ENCODE assay signal across 9 cellular contexts in the genomic region with DNA sequence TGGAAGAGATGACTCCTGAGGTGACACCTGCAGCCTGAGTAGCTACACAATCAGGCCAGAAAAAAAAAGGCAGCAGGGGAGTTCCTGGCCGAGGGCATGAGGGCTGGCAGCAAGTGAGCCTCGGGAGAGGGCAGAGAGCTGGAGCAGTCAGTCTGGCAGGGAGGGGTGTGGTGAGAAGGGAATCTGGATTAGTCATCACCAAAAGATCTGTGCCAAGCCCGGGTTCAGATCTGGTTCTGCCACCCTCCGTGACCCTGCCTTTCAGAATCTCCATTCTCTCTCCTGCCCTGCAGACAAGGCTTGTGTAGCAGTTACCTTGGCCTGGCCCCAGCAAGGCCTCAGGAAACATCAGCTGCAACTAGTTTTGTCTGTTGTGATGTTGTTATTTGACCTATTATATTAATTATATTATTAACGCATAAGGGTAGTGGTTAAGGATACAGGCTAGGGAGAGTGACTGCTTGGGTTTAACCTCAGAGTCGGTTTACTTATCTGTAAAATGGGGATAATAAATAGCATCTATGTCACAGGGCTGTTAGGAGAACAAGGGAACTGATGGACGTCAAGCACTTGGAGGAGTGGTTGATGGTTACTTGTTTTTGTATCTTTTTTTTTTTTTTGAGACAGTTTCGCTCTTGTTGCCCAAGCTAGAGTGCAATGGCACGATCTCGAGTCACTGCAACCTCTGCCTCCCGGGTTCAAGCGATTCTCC. TPM values are rescaled to one million over a fixed set of nuclear protein-coding genes. Genes with fewer than 3 reads are reported as not detected.
A peak's percentile ranks its signal among the peaks of the same experiment; 100 is the strongest.
DNase-seq lines count a peak whose midpoint lies in the region; ATAC-seq and TF ChIP-seq lines count a peak whose summit lies in the region.
"Had no signal": no experiment of that assay in that cellular context is flagged by ENCODE, and none has a peak within 500 bp of the region (broad histone marks: within the 10 kb centered on the region; RNA-seq: fewer than 3 reads in every experiment).

No MANE protein-coding gene starts in this region.

- peaks cover 40% of the 10 kb centered on the region for H3K4me1 Mint-ChIP-seq in CD14-positive monocyte

- H3K9me3 ChIP-seq in KOPT-K1 (ENCODE audit: insufficient read depth, low read length, poor library complexity, severe bottlenecking) (no peaks in the 10 kb centered on the region), adrenal gland (replicated peaks in 1 of 3) (no peaks in the 10 kb centered on the region), vagina (no peaks in the 10 kb centered on the region)

- WGBS in adrenal gland, 4 donors: 40 to 50% (median 46%) methylated on average over 12 of the region's 12 CpGs

- no peak overlapping the region for H3K4me3 ChIP-seq in adrenal gland
- no peak overlapping the region for H3K4me3 ChIP-seq in vagina
- H3K4me3 ChIP-seq: GM12878 had no signal

- H3K27ac ChIP-seq in KOPT-K1 (ENCODE audit: low read depth, low read length, poor library complexity, severe bottlenecking): peak overlapping the region; percentile 35
- H3K27ac ChIP-seq in adrenal gland: peak overlapping the region; percentile 41 to 84 (median 68)
- H3K27ac ChIP-seq in vagina: peak overlapping the region; percentile 14

- H3K4me1 ChIP-seq in adrenal gland (replicated peaks in 1 of 2): peaks cover 16 to 21% of the 10 kb centered on the region in 2 donors
- H3K4me1 ChIP-seq in vagina: peaks cover 33% of the 10 kb centered on the region

- TF ChIP-seq POLR2A in adrenal gland (IDR thresholded peaks at IDR 0.05) (peak in 1 of 2 donors; percentile 82), vagina (IDR thresholded peaks at IDR 0.05) (no peak)

- H3K27ac Mint-ChIP-seq in CD14-positive monocyte: peak overlapping the region in 5 of 7 donors; percentile 50 to 84 (median 68)

- peaks cover 0 to 7% (median 2%) of the 10 kb centered on the region in 3 donors for H3K27me3 Mint-ChIP-seq in CD14-positive monocyte (ENCODE audit: low read depth in 3 of 3)

- H3K4me3 Mint-ChIP-seq in CD14-positive monocyte: peak overlapping the region; percentile 11 to 73

- TF ChIP-seq CTCF in CD14-positive monocyte (IDR thresholded peaks at IDR 0.05) (no peak), adrenal gland (IDR thresholded peaks at IDR 0.05) (no peak), vagina (IDR thresholded peaks at IDR 0.05) (no peak)

- DNase-seq in CD14-positive monocyte (ENCODE audit: low spot score): peak; percentile 64
- DNase-seq in adrenal gland: peak; percentile 84 to 96 (median 94)
- DNase-seq in left lobe of liver (ENCODE audit: low spot score): peak; percentile 73
- DNase-seq in vagina (ENCODE audit: extremely low spot score in 2 of 2): no peak
- DNase-seq in stimulated activated CD4-positive, alpha-beta T cell treated with anti-CD3 and anti-CD28 coated beads, Interleukin-2, amount 100 ng/mL, for 24 hours: no peak
- DNase-seq in GDM1 (lab: John Stamatoyannopoulos, UW): no peak

- ATAC-seq in left lobe of liver (peak; percentile 47), GM21515 (IDR thresholded peaks at IDR 0.05; ENCODE audit: unreplicated experiment) (no peak)
- ATAC-seq: GM12878 had no signal

- H3K27me3 ChIP-seq in adrenal gland: no peaks in the 10 kb centered on the region
- H3K27me3 ChIP-seq in vagina: no peaks in the 10 kb centered on the region

- intact Hi-C loops in CD14-positive monocyte (cut with micrococcal nuclease) (no loop called here), adrenal gland (cut with DNase I) (no loop called here), vagina (cut with DNase I) (no loop called here)

- peaks cover 9 to 10% of the 10 kb centered on the region in 2 donors for H3K36me3 Mint-ChIP-seq in CD14-positive monocyte

- peaks cover 0 to 6% (median 0%) of the 10 kb centered on the region in 7 donors for H3K9me3 Mint-ChIP-seq in CD14-positive monocyte

- H3K36me3 ChIP-seq in KOPT-K1 (ENCODE audit: insufficient read depth, low read length) (peaks cover 5% of the 10 kb centered on the region), adrenal gland (replicated peaks in 1 of 2) (peaks cover 0 to 5% of the 10 kb centered on the region in 2 donors), vagina (peaks cover 0 to 2% of the 10 kb centered on the region in 2 donors)

RNA-seq across cellular contexts. Expression of a gene that starts 2.7 kb away (rescaled TPM):
- 100 to 1,000 TPM; 239 to 282 TPM for polyA plus RNA-seq in CD14-positive monocyte
- 100 to 1,000 TPM in 7 of 8 donors, 10 to 100 TPM in 1; 94.8 to 762 (median 415) TPM for total RNA-seq in adrenal gland
- polyA plus RNA-seq in adrenal gland: 100 to 1,000 TPM; 740 to 916 (median 745) TPM
- total RNA-seq in left lobe of liver: 168 TPM
- 181 TPM for total RNA-seq in vagina

RNA-seq across cellular contexts. Expression of a gene that starts 15.1 kb away (rescaled TPM):
- polyA plus RNA-seq in CD14-positive monocyte (not detected), adrenal gland (100 to 1,000 TPM in 2 of 3 donors, 10 to 100 TPM in 1; 31.3 to 232 (median 187) TPM)
- total RNA-seq in adrenal gland (100 to 1,000 TPM in 4 of 8 donors, 10 to 100 TPM in 4; 20.4 to 163 (median 85.5) TPM), left lobe of liver (3.9 TPM), vagina (33.1 TPM)
- total RNA-seq: GM12878 had no signal
- polyA plus RNA-seq: GM12878 had no signal

RNA-seq across cellular contexts. Expression of a gene that starts 21.9 kb away (rescaled TPM):
- polyA plus RNA-seq in CD14-positive monocyte (100 to 1,000 TPM; 178 to 233 TPM), adrenal gland (100 to 1,000 TPM; 124 to 230 (median 201) TPM)
- total RNA-seq in adrenal gland (100 to 1,000 TPM in 6 of 8 donors, 10 to 100 TPM in 2; 88.8 to 233 (median 124) TPM), left lobe of liver (33.5 TPM), vagina (105 TPM)

RNA-seq across cellular contexts. Expression of a gene that starts 22.5 kb away (rescaled TPM):
- 10 to 100 TPM; 57.9 to 73.9 TPM for polyA plus RNA-seq in CD14-positive monocyte
- total RNA-seq in adrenal gland: 10 to 100 TPM; 38.0 to 88.3 (median 69.2) TPM
- polyA plus RNA-seq in adrenal gland: 100 to 1,000 TPM in 1 of 3 donors, 10 to 100 TPM in 2; 58.5 to 127 (median 69.9) TPM
- total RNA-seq in left lobe of liver: 43.9 TPM
- total RNA-seq in vagina: 108 TPM

RNA-seq across cellular contexts. Expression of a gene that starts 26.2 kb away (rescaled TPM):
- polyA plus RNA-seq in CD14-positive monocyte (not detected), adrenal gland (not detected)
- total RNA-seq in adrenal gland (not detected), left lobe of liver (not detected), vagina (not detected)
- total RNA-seq: GM12878 had no signal

Comparison
In these comparisons a context has a peak if more than half of its experiments do, and no peak if none do; other contexts are left out.
1. DNase-seq: peak in CD14-positive monocyte (single experiment), adrenal gland (7 of 7) and left lobe of liver (single experiment); none in vagina (0 of 2), stimulated activated CD4-positive, alpha-beta T cell treated with anti-CD3 and anti-CD28 coated beads, Interleukin-2, amount 100 ng/mL, for 24 hours (0 of 2) and GDM1 (single experiment).
2. H3K27ac ChIP-seq: peak in every context shown above with its lines; median percentile 68 in adrenal gland; 35 in KOPT-K1; 14 in vagina.